In genomic region chr5:133884525-133885311, GRCh38 we compare ENCODE assay signal across 21 cellular contexts.
DNase-seq lines count a peak whose midpoint lies in the region; ATAC-seq and TF ChIP-seq lines count a peak whose summit lies in the region.
"Had no signal": no experiment of that assay in that cellular context is flagged by ENCODE, and none has a peak within 500 bp of the region (broad histone marks: within the 10 kb centered on the region; RNA-seq: fewer than 3 reads in every experiment).

No MANE protein-coding gene starts in this region.

- peak; percentile 6 for DNase-seq in NB4 (ENCODE audit: low read depth)
- peak; percentile 56 for DNase-seq in astrocyte of the spinal cord (ENCODE audit: low read depth, low spot score)
- DNase-seq in left kidney (ENCODE audit: low read depth, low spot score): peak; percentile 91
- DNase-seq in smooth muscle cell of the brain vasculature (ENCODE audit: low read depth, low spot score): peak; percentile 43
- DNase-seq in NCI-H226: no peak
- no peak for DNase-seq in omental fat pad (ENCODE audit: low spot score)
- DNase-seq: activated CD4-positive, alpha-beta T cell treated with anti-CD3 and anti-CD28 coated beads, Interleukin-2, amount 50 U/mL, for 4 hours; activated naive CD4-positive, alpha-beta T cell treated with anti-CD3 and anti-CD28 coated beads, Interleukin-2, amount 10 ng/mL, durations not matched to agents 7 days and 5 days; activated T-cell treated with anti-CD3 and anti-CD28 coated beads, Interleukin-2, amount 50 U/mL, for 1 hour; colonic mucosa; gastrocnemius medialis; GF-D8; KG1; left colon; NCI-H1105 treated with DMSO at 0.1 percent for 48 hours; NCI-H345; occipital lobe; stimulated activated CD4-positive, alpha-beta T cell treated with anti-CD3 and anti-CD28 coated beads, Interleukin-4, amount 100 ng/mL, for 1 hour had no signal

- no peak for TF ChIP-seq POLR2A in NB4 (IDR thresholded peaks at IDR 0.05; ENCODE audit: extremely low read depth, insufficient read length)

- H3K4me3 ChIP-seq in NB4 (ENCODE audit: low read depth, low read length) (no peak overlapping the region), astrocyte of the spinal cord (ENCODE audit: low read depth, low read length) (no peak overlapping the region)
- H3K4me3 ChIP-seq: ascending aorta, colonic mucosa, gastrocnemius medialis, GM12878 had no signal

- TF ChIP-seq CTCF in NB4 (IDR thresholded peaks at IDR 0.05; ENCODE audit: low read depth, low read length) (no peak), astrocyte of the spinal cord (IDR thresholded peaks at IDR 0.05; ENCODE audit: low read depth, low read length) (no peak), omental fat pad (IDR thresholded peaks at IDR 0.05) (no peak)

- in situ Hi-C loops in astrocyte of the spinal cord (cut with HindIII; ENCODE audit: low sequenced_read_pairs): no loop called here

- ATAC-seq in omental fat pad (ENCODE audit: low FRiP score) (no peak), HG03432 (IDR thresholded peaks at IDR 0.05; ENCODE audit: unreplicated experiment) (no peak)
- ATAC-seq: gastrocnemius medialis, GM12878, left colon had no signal

Comparison
In these comparisons a context has a peak if more than half of its experiments do, and no peak if none do; other contexts are left out.
1. DNase-seq: peak in NB4 (single experiment), astrocyte of the spinal cord (single experiment), left kidney (single experiment) and smooth muscle cell of the brain vasculature (single experiment); none in NCI-H226 (single experiment) and omental fat pad (single experiment).